Comparison of ENCODE assay signal across 11 cellular contexts in the genomic region with DNA sequence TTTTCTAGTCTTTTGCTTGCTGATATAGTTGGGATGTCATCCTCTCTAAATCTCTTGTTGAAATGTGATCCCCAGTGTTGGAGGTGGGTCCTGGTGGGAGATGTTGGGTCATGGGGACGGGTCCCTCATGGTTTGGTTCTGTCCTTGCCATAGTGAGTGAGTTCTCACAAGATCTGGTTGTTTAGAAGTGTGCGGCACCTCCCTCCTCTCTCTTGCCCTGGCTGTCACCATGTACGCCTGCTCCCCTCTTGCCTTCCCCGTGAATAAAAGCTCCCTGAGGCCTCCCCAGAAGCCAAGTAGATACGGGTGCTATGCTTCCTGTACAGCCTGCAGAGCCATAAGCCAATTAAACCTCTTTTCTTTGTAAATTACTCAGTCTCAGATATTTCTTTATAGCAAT. TPM values are rescaled to one million over a fixed set of nuclear protein-coding genes. Genes with fewer than 3 reads are reported as not detected.
DNase-seq lines count a peak whose midpoint lies in the region; ATAC-seq, FAIRE-seq and TF ChIP-seq lines count a peak whose summit lies in the region.
"Had no signal": no experiment of that assay in that cellular context is flagged by ENCODE, and none has a peak within 500 bp of the region (broad histone marks: within the 10 kb centered on the region; RNA-seq: fewer than 3 reads in every experiment).

No MANE protein-coding gene starts in this region.

- no peak for TF ChIP-seq POLR2A in GM12891 (IDR thresholded peaks at IDR 0.05; ENCODE audit: low read depth, low read length)

- H3K36me3 ChIP-seq in psoas muscle (ENCODE audit: insufficient read depth in 1 of 2, low read depth in 1 of 2) = no peaks in the 10 kb centered on the region

- peaks cover 69% of the 10 kb centered on the region for H3K36me3 Mint-ChIP-seq in CD4-positive, alpha-beta T cell (ENCODE audit: low read depth)
- no peaks in the 10 kb centered on the region for H3K36me3 Mint-ChIP-seq in IgD-negative memory B cell

- intact Hi-C loops in CD4-positive, alpha-beta T cell (cut with DNase I, micrococcal nuclease) = no loop called here
- intact Hi-C loops in dorsolateral prefrontal cortex (cut with DNase I) (no loop called here), psoas muscle (cut with DNase I) (no loop called here)

- DNase-seq in CD4-positive, alpha-beta T cell = no peak
- DNase-seq in dorsolateral prefrontal cortex = no peak
- DNase-seq in psoas muscle = no peak
- no peak for DNase-seq in NCI-H1105 treated with DMSO at 0.1 percent for 48 hours (lab: John Stamatoyannopoulos, UW)
- no peak for DNase-seq in GM13977 (ENCODE audit: low spot score)
- DNase-seq in GM12891 (ENCODE audit: insufficient read length, low spot score) = no peak
- DNase-seq in NCI-H748 treated with DMSO at 0.1 percent for 48 hours (lab: John Stamatoyannopoulos, UW) = no peak
- DNase-seq: NCI-H82; stimulated activated CD4-positive, alpha-beta T cell treated with anti-CD3 and anti-CD28 coated beads, Interleukin-15, amount 100 ng/mL, for 24 hours had no signal

- in situ Hi-C loops in GM13977 (cut with MboI; ENCODE audit: low pct_unique_long_range_greater_than_20kb, low sequenced_read_pairs, unreplicated experiment) = no loop called here

- H3K27ac Mint-ChIP-seq in CD4-positive, alpha-beta T cell = peak overlapping the region; percentile 74
- peak overlapping the region in 2 of 3 donors; percentile 49 to 55 for H3K27ac Mint-ChIP-seq in IgD-negative memory B cell

- no peaks in the 10 kb centered on the region for H3K27me3 Mint-ChIP-seq in CD4-positive, alpha-beta T cell
- no peaks in the 10 kb centered on the region for H3K27me3 Mint-ChIP-seq in IgD-negative memory B cell

- 92 to 97% (median 92%) methylated on average over 5 of the region's 5 CpGs for WGBS in psoas muscle, 3 donors

- POLR2A ChIA-PET in CD4-positive, alpha-beta T cell (lab: Charles Lee) = interaction anchor here (1.6 kb wide), 1 partner anchor 10 kb away, joined by 4 read pairs; no protein-coding TSS in a partner anchor

- H3K27me3 ChIP-seq in CD4-positive, alpha-beta T cell (ENCODE audit: control insufficient read depth, insufficient read depth, low read length) = no peaks in the 10 kb centered on the region
- H3K27me3 ChIP-seq in dorsolateral prefrontal cortex (no peaks in the 10 kb centered on the region), psoas muscle (ENCODE audit: insufficient read depth in 3 of 3, low read length in 2 of 3) (peaks cover 0 to 5% (median 0%) of the 10 kb centered on the region in 3 donors)

- CTCF ChIA-PET in CD4-positive, alpha-beta T cell (lab: Charles Lee) = interaction anchor here (1.2 to 4.1 kb wide), 2 partner anchors 94 to 98 kb away, joined by 3 to 21 read pairs; no protein-coding TSS in a partner anchor

- peak overlapping the region; percentile 5 for H3K4me3 Mint-ChIP-seq in CD4-positive, alpha-beta T cell
- no peak overlapping the region for H3K4me3 Mint-ChIP-seq in IgD-negative memory B cell

- peak overlapping the region; percentile 27 for H3K27ac ChIP-seq in CD4-positive, alpha-beta T cell (ENCODE audit: low read depth, low read length)
- H3K27ac ChIP-seq in dorsolateral prefrontal cortex (peak overlapping the region in 34 of 59 donors; percentile 8 to 92 (median 66)), psoas muscle (peak overlapping the region; percentile 36)

- H3K4me1 ChIP-seq in psoas muscle = peaks cover 10% of the 10 kb centered on the region

- no peaks in the 10 kb centered on the region for H3K9me3 Mint-ChIP-seq in CD4-positive, alpha-beta T cell
- H3K9me3 Mint-ChIP-seq in IgD-negative memory B cell = no peaks in the 10 kb centered on the region

- peaks cover 93% of the 10 kb centered on the region for H3K4me1 Mint-ChIP-seq in CD4-positive, alpha-beta T cell (ENCODE audit: low read depth)
- peaks cover 0 to 12% (median 11%) of the 10 kb centered on the region in 3 donors for H3K4me1 Mint-ChIP-seq in IgD-negative memory B cell

- H3K9me3 ChIP-seq in CD4-positive, alpha-beta T cell (ENCODE audit: control insufficient read depth, low read length) = no peaks in the 10 kb centered on the region
- H3K9me3 ChIP-seq in psoas muscle = no peaks in the 10 kb centered on the region

- H3K4me3 ChIP-seq in dorsolateral prefrontal cortex = no peak overlapping the region
- no peak overlapping the region for H3K4me3 ChIP-seq in psoas muscle

- ATAC-seq in CD4-positive, alpha-beta T cell (ENCODE audit: poor library complexity) = no peak
- no peak for ATAC-seq in psoas muscle
- ATAC-seq: SK-N-SH treated with all-trans-retinoic acid at 6 μM for 48 hours had no signal

- TF ChIP-seq CTCF in CD4-positive, alpha-beta T cell (IDR thresholded peaks at IDR 0.05) = no peak
- no peak for TF ChIP-seq CTCF in dorsolateral prefrontal cortex (IDR thresholded peaks at IDR 0.05 in 54 of 56, conservative IDR thresholded peaks at IDR 0.05 in 2 of 56; ENCODE audit: low read depth in 1 of 56, partially characterized antibody in 56 of 56)
- TF ChIP-seq CTCF in psoas muscle (IDR thresholded peaks at IDR 0.05) = no peak
- TF ChIP-seq CTCF in GM13977 (IDR thresholded peaks at IDR 0.05; ENCODE audit: extremely low read depth, insufficient read depth, missing control alignments) = no peak

- no peak for FAIRE-seq in GM12891 (lab: Jason Lieb, UNC)

TF ChIP-seq in GM12891, 5 proteins besides CTCF, POLR2A, EP300 and RAD21:
- TF ChIP-seq POU2F2 (IDR thresholded peaks at IDR 0.05; ENCODE audit: low read depth, low read length) (no peak), TAF1 (IDR thresholded peaks at IDR 0.05; ENCODE audit: low read depth, low read length) (no peak), POLR2AphosphoS5 (IDR thresholded peaks at IDR 0.05; ENCODE audit: low read depth, low read length) (no peak), SPI1 (IDR thresholded peaks at IDR 0.05; ENCODE audit: low read depth, low read length) (no peak), PAX5 (IDR thresholded peaks at IDR 0.05; ENCODE audit: insufficient read depth, low read length, severe bottlenecking) (no peak)

RNA-seq across cellular contexts. Expression of a gene that starts 15.2 kb away (rescaled TPM):
- total RNA-seq in CD4-positive, alpha-beta T cell = 100 to 1,000 TPM; 145 to 147 TPM
- polyA plus RNA-seq in IgD-negative memory B cell (69.6 TPM), psoas muscle (1 to 10 TPM; 2.1 to 6.5 (median 4.5) TPM)
- total RNA-seq in dorsolateral prefrontal cortex (10 to 100 TPM in 114 of 120 experiments, 1 to 10 TPM in 6; 6.1 to 78.9 (median 30.8) TPM), psoas muscle (1 to 10 TPM; 5.8 to 9.6 (median 8.1) TPM)
- polyA plus RNA-seq in GM12891 (2012; ENCODE audit: low read depth, missing spikeins) = 20.9 TPM
